Comparison of ENCODE assay signal across 29 cellular contexts in genomic region chr6:131741688-131742393, GRCh38. TPM values are rescaled to one million over a fixed set of nuclear protein-coding genes. Genes with fewer than 3 reads are reported as not detected.
"Had no signal": no experiment of that assay in that cellular context is flagged by ENCODE, and none has a peak within 500 bp of the region (broad histone marks: within the 10 kb centered on the region; RNA-seq: fewer than 3 reads in every experiment).

No MANE protein-coding gene starts in this region.

- DNase-seq: activated CD4-positive, alpha-beta T cell treated with anti-CD3 and anti-CD28 coated beads for 48 hours; activated CD4-positive, alpha-beta T cell treated with anti-CD3 and anti-CD28 coated beads, Interleukin-2, amount 50 U/mL, for 4 hours; activated CD4-positive, CD25-positive, alpha-beta regulatory T cell treated with anti-CD3 and anti-CD28 coated beads, Interleukin-2, amount 50 U/mL, for 72 hours; activated CD8-positive, alpha-beta memory T cell treated with anti-CD3 and anti-CD28 coated beads, Interleukin-2, amount 50 U/mL, for 48 hours; activated CD8-positive, alpha-beta T cell treated with anti-CD3 and anti-CD28 coated beads, Interleukin-2, amount 10 ng/mL, durations not matched to agents 7 days and 5 days; activated naive CD4-positive, alpha-beta T cell; activated T-cell treated with anti-CD3 and anti-CD28 coated beads, Interleukin-2, amount 50 U/mL, for 1 hour; aorta; caudate nucleus; KG1; MG63; NCI-H1105; NCI-H1436; NCI-H187 treated with DMSO at 0.1 percent for 48 hours; NCI-H2107; NCI-H510A treated with DMSO at 0.1 percent for 48 hours; NCI-H69; Peyer's patch; SHP77; T-cell; T-helper 2 cell; T1000 had no signal

- H3K36me3 ChIP-seq: breast epithelium, MG63, Peyer's patch, SJSA1 had no signal

- H3K4me1 Mint-ChIP-seq: activated naive CD4-positive, alpha-beta T cell treated with anti-CD3 and anti-CD28 coated beads, Interleukin-2, amount 50 U/mL, for 24 hours; T-cell had no signal

- H3K27me3 ChIP-seq: breast epithelium, MG63, Peyer's patch, SJSA1 had no signal

- H3K36me3 Mint-ChIP-seq: T-cell, WTC11 had no signal

- H3K9me3 ChIP-seq: breast epithelium, MG63, Peyer's patch, SJSA1 had no signal

- H3K27ac ChIP-seq: breast epithelium, Peyer's patch, RWPE1, SJSA1 had no signal

- H3K9me3 Mint-ChIP-seq: activated naive CD4-positive, alpha-beta T cell treated with anti-CD3 and anti-CD28 coated beads, Interleukin-2, amount 50 U/mL, for 24 hours; T-cell; WTC11 had no signal

- H3K4me3 ChIP-seq: breast epithelium, MG63, Peyer's patch, SJSA1 had no signal

- H3K27ac Mint-ChIP-seq: activated CD8-positive, alpha-beta T cell treated with anti-CD3 and anti-CD28 coated beads, Interleukin-2, amount 10 ng/mL, durations not matched to agents 7 days and 5 days; activated naive CD4-positive, alpha-beta T cell treated with anti-CD3 and anti-CD28 coated beads, Interleukin-2, amount 50 U/mL, for 24 hours; T-cell; WTC11 had no signal

- H3K27me3 Mint-ChIP-seq: activated naive CD4-positive, alpha-beta T cell treated with anti-CD3 and anti-CD28 coated beads, Interleukin-2, amount 50 U/mL, for 24 hours had no signal

- ATAC-seq: activated CD8-positive, alpha-beta T cell treated with anti-CD3 and anti-CD28 coated beads, Interleukin-2, amount 10 ng/mL, durations not matched to agents 7 days and 5 days; SK-N-SH treated with all-trans-retinoic acid at 6 μM for 48 hours; T-cell; WTC11 had no signal

- H3K4me1 ChIP-seq: breast epithelium, Peyer's patch had no signal

- H3K4me3 Mint-ChIP-seq: activated CD8-positive, alpha-beta T cell treated with anti-CD3 and anti-CD28 coated beads, Interleukin-2, amount 10 ng/mL, durations not matched to agents 7 days and 5 days; activated naive CD4-positive, alpha-beta T cell treated with anti-CD3 and anti-CD28 coated beads, Interleukin-2, amount 50 U/mL, for 24 hours; T-cell; WTC11 had no signal

RNA-seq across cellular contexts. Expression of gene CTAGE9, which starts 31.0 kb away (rescaled TPM):
- total RNA-seq: activated CD8-positive, alpha-beta T cell treated with anti-CD3 and anti-CD28 coated beads, Interleukin-2, amount 10 ng/mL, durations not matched to agents 7 days and 5 days; aorta; cerebellum; Peyer's patch; T-cell had no signal

RNA-seq across cellular contexts. Expression of gene OR2A4, which starts 40.6 kb away (rescaled TPM):
- total RNA-seq: activated CD8-positive, alpha-beta T cell treated with anti-CD3 and anti-CD28 coated beads, Interleukin-2, amount 10 ng/mL, durations not matched to agents 7 days and 5 days; aorta; cerebellum; SJSA1; T-cell; WTC11 had no signal
